8 cellular contexts compared by ENCODE assay signal in genomic region chr10:14184841-14185500, GRCh38.
DNase-seq lines count a peak whose midpoint lies in the region; ATAC-seq and TF ChIP-seq lines count a peak whose summit lies in the region.

No MANE protein-coding gene starts in this region.

- H3K36me3 Mint-ChIP-seq in activated T-helper 1 cell treated with anti-CD3 and anti-CD28 coated beads, Interleukin-12 subunit alpha, Interleukin-12 subunit beta, Interleukin-2, Interleukin-4 antibody, amounts not matched to agents 30 ng/mL and 10 ng/mL and 1 ng/mL, durations not matched to agents 14 hours and 24 hours and 36 hours (ENCODE audit: low read depth): no peaks in the 10 kb centered on the region

- H3K27ac Mint-ChIP-seq in activated T-helper 1 cell treated with anti-CD3 and anti-CD28 coated beads, Interleukin-12 subunit alpha, Interleukin-12 subunit beta, Interleukin-2, Interleukin-4 antibody, amounts not matched to agents 30 ng/mL and 10 ng/mL and 1 ng/mL, durations not matched to agents 14 hours and 24 hours and 36 hours: peak overlapping the region; percentile 92

- no peaks in the 10 kb centered on the region for H3K9me3 ChIP-seq in right lobe of liver

- H3K4me1 Mint-ChIP-seq in activated T-helper 1 cell treated with anti-CD3 and anti-CD28 coated beads, Interleukin-12 subunit alpha, Interleukin-12 subunit beta, Interleukin-2, Interleukin-4 antibody, amounts not matched to agents 30 ng/mL and 10 ng/mL and 1 ng/mL, durations not matched to agents 14 hours and 24 hours and 36 hours (ENCODE audit: low read depth): peaks cover 20% of the 10 kb centered on the region

- no peak overlapping the region for H3K27ac ChIP-seq in right lobe of liver

- no peaks in the 10 kb centered on the region for H3K27me3 ChIP-seq in right lobe of liver

- WGBS in right lobe of liver (ENCODE audit: insufficient coverage, low coverage, low lambda C conversion rate, missing lambda C conversion rate): 17% methylated on average over 13 of the region's 13 CpGs

- ATAC-seq in GM18517 (IDR thresholded peaks at IDR 0.05; ENCODE audit: unreplicated experiment): peak; percentile 60
- peak; percentile 54 for ATAC-seq in HG02623 (IDR thresholded peaks at IDR 0.05; ENCODE audit: unreplicated experiment)
- ATAC-seq in right lobe of liver: peak; percentile 22 to 80 (median 66)

- H3K9me3 Mint-ChIP-seq in activated T-helper 1 cell treated with anti-CD3 and anti-CD28 coated beads, Interleukin-12 subunit alpha, Interleukin-12 subunit beta, Interleukin-2, Interleukin-4 antibody, amounts not matched to agents 30 ng/mL and 10 ng/mL and 1 ng/mL, durations not matched to agents 14 hours and 24 hours and 36 hours: no peaks in the 10 kb centered on the region

- H3K4me1 ChIP-seq in right lobe of liver: no peaks in the 10 kb centered on the region

- peak overlapping the region; percentile 46 for H3K4me3 Mint-ChIP-seq in activated T-helper 1 cell treated with anti-CD3 and anti-CD28 coated beads, Interleukin-12 subunit alpha, Interleukin-12 subunit beta, Interleukin-2, Interleukin-4 antibody, amounts not matched to agents 30 ng/mL and 10 ng/mL and 1 ng/mL, durations not matched to agents 14 hours and 24 hours and 36 hours

- TF ChIP-seq CTCF in NB4 (IDR thresholded peaks at IDR 0.05; ENCODE audit: low read depth, low read length) (no peak), right lobe of liver (IDR thresholded peaks at IDR 0.05) (no peak), foreskin fibroblast (IDR thresholded peaks at IDR 0.05; ENCODE audit: low read depth, low read length) (no peak)

- H3K4me3 ChIP-seq in NB4 (ENCODE audit: low read depth, low read length): no peak overlapping the region
- no peak overlapping the region for H3K4me3 ChIP-seq in right lobe of liver
- H3K4me3 ChIP-seq in foreskin fibroblast (ENCODE audit: low read depth in 1 of 2, low read length in 2 of 2): no peak overlapping the region

- intact Hi-C loops in activated T-helper 1 cell treated with anti-CD3 and anti-CD28 coated beads, Interleukin-12 subunit alpha, Interleukin-12 subunit beta, Interleukin-2, Interleukin-4 antibody, amounts not matched to agents 30 ng/mL and 10 ng/mL and 1 ng/mL, durations not matched to agents 14 hours and 24 hours and 36 hours (cut with micrococcal nuclease): loop anchor here (1.0 to 10.0 kb wide), 11 partner anchors 176 to 836 kb away; partner anchors contain the start of genes CDNF, HSPA14, MEIG1 and MSANTD7
- intact Hi-C loops in right lobe of liver (cut with DNase I): no loop called here

- TF ChIP-seq POLR2A in NB4 (IDR thresholded peaks at IDR 0.05; ENCODE audit: extremely low read depth, insufficient read length) (no peak), right lobe of liver (IDR thresholded peaks at IDR 0.05) (no peak)

- H3K36me3 ChIP-seq in right lobe of liver: no peaks in the 10 kb centered on the region

- H3K27me3 Mint-ChIP-seq in activated T-helper 1 cell treated with anti-CD3 and anti-CD28 coated beads, Interleukin-12 subunit alpha, Interleukin-12 subunit beta, Interleukin-2, Interleukin-4 antibody, amounts not matched to agents 30 ng/mL and 10 ng/mL and 1 ng/mL, durations not matched to agents 14 hours and 24 hours and 36 hours (ENCODE audit: insufficient read depth): peaks cover 49% of the 10 kb centered on the region

- DNase-seq in NB4 (ENCODE audit: low read depth): peak; percentile 54
- DNase-seq in activated T-helper 1 cell treated with anti-CD3 and anti-CD28 coated beads, Interleukin-12 subunit alpha, Interleukin-12 subunit beta, Interleukin-2, Interleukin-4 antibody, amounts not matched to agents 30 ng/mL and 10 ng/mL and 1 ng/mL, durations not matched to agents 14 hours and 24 hours and 36 hours (ENCODE audit: low spot score): peak; percentile 44
- DNase-seq in right lobe of liver: no peak
- no peak for DNase-seq in pons (ENCODE audit: low spot score)
- DNase-seq in NK-92 (lab: John Stamatoyannopoulos, UW; ENCODE audit: unreplicated experiment): no peak
- DNase-seq in foreskin fibroblast: no peak

Comparison
In these comparisons a context has a peak if more than half of its experiments do, and no peak if none do; other contexts are left out.
1. DNase-seq: peak in NB4 (single experiment) and activated T-helper 1 cell treated with anti-CD3 and anti-CD28 coated beads, Interleukin-12 subunit alpha, Interleukin-12 subunit beta, Interleukin-2, Interleukin-4 antibody, amounts not matched to agents 30 ng/mL and 10 ng/mL and 1 ng/mL, durations not matched to agents 14 hours and 24 hours and 36 hours (single experiment); none in right lobe of liver (0 of 3), pons (single experiment), NK-92 (single experiment) and foreskin fibroblast (0 of 2).
2. Peak in every context shown above with its lines, with median percentiles within 50 percentile points of each other: ATAC-seq.